Comparison of ENCODE assay signal across 10 cellular contexts in genomic region chr19:58054792-58055482, GRCh38. TPM values are rescaled to one million over a fixed set of nuclear protein-coding genes. Genes with fewer than 3 reads are reported as not detected.
DNase-seq lines count a peak whose midpoint lies in the region; ATAC-seq and TF ChIP-seq lines count a peak whose summit lies in the region.
"Had no signal": no experiment of that assay in that cellular context is flagged by ENCODE, and none has a peak within 500 bp of the region (broad histone marks: within the 10 kb centered on the region; RNA-seq: fewer than 3 reads in every experiment).

No MANE protein-coding gene starts in this region.

- H3F3A ChIP-seq in SK-N-SH (replicated peaks; ENCODE audit: insufficient read depth): no peaks in the 10 kb centered on the region

- H3K4me2 ChIP-seq in SK-N-SH: no peak overlapping the region

- no peak overlapping the region for H3K9ac ChIP-seq in SK-N-SH

- CTCF ChIA-PET in SK-N-SH (lab: Yijun Ruan, JAX): interaction anchor here (0.7 kb wide), 1 partner anchor 101 kb away, joined by 3 read pairs; no protein-coding TSS in a partner anchor

- no peaks in the 10 kb centered on the region for H3K27me3 ChIP-seq in SK-N-SH (ENCODE audit: insufficient read depth)
- no peaks in the 10 kb centered on the region for H3K27me3 ChIP-seq in lower lobe of right lung (ENCODE audit: low read depth)
- no peaks in the 10 kb centered on the region for H3K27me3 ChIP-seq in tibial artery
- H3K27me3 ChIP-seq: BE2C had no signal

- peak overlapping the region; percentile 1 to 29; a peak in 2 of 4 replicates for H3K4me3 ChIP-seq in SK-N-SH (ENCODE audit: low read depth in 2 of 2, low read length in 1 of 2)
- H3K4me3 ChIP-seq in lower lobe of right lung: peak overlapping the region; percentile 36
- peak overlapping the region; percentile 33 to 36 for H3K4me3 ChIP-seq in tibial artery

- no peak overlapping the region for H2AFZ ChIP-seq in SK-N-SH (ENCODE audit: low read depth)

- TF ChIP-seq RAD21 in SK-N-SH (IDR thresholded peaks at IDR 0.05; ENCODE audit: low read length): no peak

- H3K36me3 ChIP-seq in SK-N-SH (replicated peaks in 1 of 2; ENCODE audit: control insufficient read depth in 1 of 2, insufficient read depth in 2 of 2, low read length in 1 of 2): no peaks in the 10 kb centered on the region
- no peaks in the 10 kb centered on the region for H3K36me3 ChIP-seq in lower lobe of right lung
- no peaks in the 10 kb centered on the region for H3K36me3 ChIP-seq in tibial artery
- H3K36me3 ChIP-seq: BE2C had no signal

- TF ChIP-seq EP300 in SK-N-SH (IDR thresholded peaks at IDR 0.05; ENCODE audit: borderline replicate concordance in 1 of 2, low read depth in 1 of 2, low read length in 1 of 2): no peak

- DNase-seq in SK-N-SH (no peak), lower lobe of right lung (no peak), tibial artery (no peak)
- DNase-seq: BE2C had no signal

- WGBS in SK-N-SH (ENCODE audit: low lambda C conversion rate): 17% methylated on average over 29 of the region's 29 CpGs

- ATAC-seq in SK-N-SH treated with all-trans-retinoic acid at 6 μM for 48 hours: no peak
- ATAC-seq in lower lobe of right lung: no peak
- ATAC-seq in HG02610 (IDR thresholded peaks at IDR 0.05; ENCODE audit: unreplicated experiment): no peak
- no peak for ATAC-seq in GM21619 (IDR thresholded peaks at IDR 0.05; ENCODE audit: unreplicated experiment)
- ATAC-seq in HG03039 (IDR thresholded peaks at IDR 0.05; ENCODE audit: unreplicated experiment): no peak
- ATAC-seq: HCT116 had no signal

- H3K27ac ChIP-seq in SK-N-SH (ENCODE audit: low read depth in 2 of 2, low read length in 1 of 2) (no peak overlapping the region), cingulate gyrus (ENCODE audit: low read depth, low read length) (peak overlapping the region; percentile 88), lower lobe of right lung (peak overlapping the region; percentile 60), tibial artery (peak overlapping the region in 1 of 2 donors; percentile 31)

- no peaks in the 10 kb centered on the region for H4K20me1 ChIP-seq in SK-N-SH (ENCODE audit: insufficient read depth)

- POLR2A ChIA-PET in SK-N-SH (lab: Yijun Ruan, JAX): no interaction called here

- no peaks in the 10 kb centered on the region for H3K9me2 ChIP-seq in SK-N-SH

- no peaks in the 10 kb centered on the region for H3K4me1 ChIP-seq in SK-N-SH (ENCODE audit: control insufficient read depth in 1 of 2, insufficient read depth in 2 of 2, low read depth in 1 of 2, low read length in 1 of 2)
- no peaks in the 10 kb centered on the region for H3K4me1 ChIP-seq in lower lobe of right lung
- peaks cover 0 to 9% (median 8%) of the 10 kb centered on the region in 4 donors for H3K4me1 ChIP-seq in tibial artery
- H3K4me1 ChIP-seq: BE2C had no signal

- intact Hi-C loops in lower lobe of right lung (cut with DNase I) (no loop called here), tibial artery (cut with DNase I; ENCODE audit: low total_unique reads) (no loop called here)

- H3K79me2 ChIP-seq in SK-N-SH (ENCODE audit: insufficient read depth): no peaks in the 10 kb centered on the region

- H3K9me3 ChIP-seq in SK-N-SH (no peaks in the 10 kb centered on the region), lower lobe of right lung (peaks cover 3% of the 10 kb centered on the region), tibial artery (peaks cover 2 to 29% (median 18%) of the 10 kb centered on the region in 3 donors)

- TF ChIP-seq CTCF in SK-N-SH (IDR thresholded peaks at IDR 0.05): no peak
- peak; percentile 16 for TF ChIP-seq CTCF in lower lobe of right lung (IDR thresholded peaks at IDR 0.05)
- TF ChIP-seq CTCF in tibial artery (IDR thresholded peaks at IDR 0.05): no peak

TF ChIP-seq in SK-N-SH, 30 proteins besides CTCF, POLR2A, EP300 and RAD21:
- no peak for TF ChIP-seq RCOR1 (IDR thresholded peaks at IDR 0.05; ENCODE audit: low read length)
- TF ChIP-seq RXRA (IDR thresholded peaks at IDR 0.05; ENCODE audit: borderline replicate concordance, low read depth): no peak
- no peak for TF ChIP-seq TAF1 (IDR thresholded peaks at IDR 0.05; ENCODE audit: borderline replicate concordance, low read depth, low read length)
- no peak for TF ChIP-seq JUND (IDR thresholded peaks at IDR 0.05)
- TF ChIP-seq MEF2A (IDR thresholded peaks at IDR 0.05; ENCODE audit: borderline replicate concordance, low read depth): no peak
- TF ChIP-seq PBX3 (IDR thresholded peaks at IDR 0.05): no peak
- no peak for TF ChIP-seq CHD2 (IDR thresholded peaks at IDR 0.05; ENCODE audit: low read length, partially characterized antibody)
- no peak for TF ChIP-seq FOXM1 (IDR thresholded peaks at IDR 0.05; ENCODE audit: low read depth)
- no peak for TF ChIP-seq NRF1 (IDR thresholded peaks at IDR 0.05; ENCODE audit: low read depth, low read length)
- TF ChIP-seq FOXJ3 (CRISPR knock-in tag; IDR thresholded peaks at IDR 0.05): no peak
- TF ChIP-seq POLR2AphosphoS5 (IDR thresholded peaks at IDR 0.05; ENCODE audit: low read depth, low read length): no peak
- TF ChIP-seq MXI1 (IDR thresholded peaks at IDR 0.05; ENCODE audit: low read depth, low read length): no peak
- no peak for TF ChIP-seq TCF12 (IDR thresholded peaks at IDR 0.05)

TF ChIP-seq in SK-N-SH treated with all-trans-retinoic acid at 6 μM for 48 hours, 23 proteins besides CTCF, POLR2A, EP300 and RAD21 (continues in another document):
- TF ChIP-seq PATZ1 (CRISPR knock-in tag; IDR thresholded peaks at IDR 0.05; ENCODE audit: borderline replicate concordance) (no peak), PPARA (CRISPR knock-in tag; IDR thresholded peaks at IDR 0.05; ENCODE audit: borderline replicate concordance) (no peak), TSHZ2 (CRISPR knock-in tag; IDR thresholded peaks at IDR 0.05) (no peak), TCF4 (CRISPR knock-in tag; IDR thresholded peaks at IDR 0.05; ENCODE audit: borderline replicate concordance) (no peak), BACH2 (CRISPR knock-in tag; IDR thresholded peaks at IDR 0.05; ENCODE audit: borderline replicate concordance) (no peak), GLIS3 (CRISPR knock-in tag; IDR thresholded peaks at IDR 0.05) (no peak)

RNA-seq across cellular contexts. Expression of gene ZNF135, which starts 4.1 kb away (rescaled TPM):
- polyA plus RNA-seq in SK-N-SH (2012; rRNA removed): 0.41 and 0.54 TPM in 2 replicates
- 0.28 and 0.31 TPM in 2 replicates for polyA plus RNA-seq in SK-N-SH (2012; cell fraction: cytosol; rRNA removed)
- 1.9 and 2.1 TPM in 2 replicates for polyA plus RNA-seq in SK-N-SH (2012; cell fraction: nucleus; rRNA removed)
- total RNA-seq in lower lobe of right lung: 3.6 TPM

RNA-seq across cellular contexts. Expression of gene ZSCAN1, which starts 21.1 kb away (rescaled TPM):
- not detected in 2 replicates for polyA plus RNA-seq in SK-N-SH (2012; rRNA removed)
- polyA plus RNA-seq in SK-N-SH (2012; cell fraction: cytosol; rRNA removed): not detected in 2 replicates
- not detected in 2 replicates for polyA plus RNA-seq in SK-N-SH (2012; cell fraction: nucleus; rRNA removed)
- not detected for total RNA-seq in lower lobe of right lung

RNA-seq across cellular contexts. Expression of gene ZSCAN18, which starts 43.1 kb away (rescaled TPM):
- 26.7 and 28.6 TPM in 2 replicates for polyA plus RNA-seq in SK-N-SH (2012; rRNA removed)
- polyA plus RNA-seq in SK-N-SH (2012; cell fraction: cytosol; rRNA removed): 11.9 and 16.2 TPM in 2 replicates
- 83.4 and 109 TPM in 2 replicates for polyA plus RNA-seq in SK-N-SH (2012; cell fraction: nucleus; rRNA removed)
- 44.2 TPM for total RNA-seq in lower lobe of right lung

RNA-seq across cellular contexts. Expression of gene ZNF606, which starts 52.3 kb away (rescaled TPM):
- 2.9 TPM in 2 replicates for polyA plus RNA-seq in SK-N-SH (2012; rRNA removed)
- 1.4 and 2.0 TPM in 2 replicates for polyA plus RNA-seq in SK-N-SH (2012; cell fraction: cytosol; rRNA removed)
- 14.7 and 15.2 TPM in 2 replicates for polyA plus RNA-seq in SK-N-SH (2012; cell fraction: nucleus; rRNA removed)
- total RNA-seq in lower lobe of right lung: 16.1 TPM

Comparison
In these comparisons a context has a peak if more than half of its experiments do, and no peak if none do; other contexts are left out.
1. H3K27ac ChIP-seq: peak in cingulate gyrus (single experiment) and lower lobe of right lung (single experiment); none in SK-N-SH (0 of 2).
2. Peak in every context shown above with its lines, with median percentiles within 50 percentile points of each other: H3K4me3 ChIP-seq.